9 cellular contexts compared by ENCODE assay signal in genomic region chr9:4689687-4690104, GRCh38. TPM values are rescaled to one million over a fixed set of nuclear protein-coding genes. Genes with fewer than 3 reads are reported as not detected.
DNase-seq lines count a peak whose midpoint lies in the region; ATAC-seq, FAIRE-seq and TF ChIP-seq lines count a peak whose summit lies in the region.
"Had no signal": no experiment of that assay in that cellular context is flagged by ENCODE, and none has a peak within 500 bp of the region (broad histone marks: within the 10 kb centered on the region; RNA-seq: fewer than 3 reads in every experiment).

No MANE protein-coding gene starts in this region.

- no peaks in the 10 kb centered on the region for H3K9me3 Mint-ChIP-seq in CD8-positive, alpha-beta memory T cell

- H3K27ac ChIP-seq in CD8-positive, alpha-beta memory T cell (ENCODE audit: low read depth, low read length) = no peak overlapping the region

- H3K27me3 Mint-ChIP-seq in CD8-positive, alpha-beta memory T cell = no peaks in the 10 kb centered on the region

- H3K4me3 Mint-ChIP-seq in CD8-positive, alpha-beta memory T cell = no peak overlapping the region

- no peaks in the 10 kb centered on the region for H3K27me3 ChIP-seq in GM06990 (replicated peaks; ENCODE audit: control insufficient read depth, insufficient read depth, low read length)
- H3K27me3 ChIP-seq in CD8-positive, alpha-beta memory T cell (ENCODE audit: insufficient read depth, low read length, poor library complexity, severe bottlenecking) = no peaks in the 10 kb centered on the region

- peaks cover 41 to 69% (median 67%) of the 10 kb centered on the region in 3 donors for H3K4me1 Mint-ChIP-seq in CD8-positive, alpha-beta memory T cell

- no peak for FAIRE-seq in frontal cortex (lab: Jason Lieb, UNC)

- DNase-seq in GM06990 (ENCODE audit: extremely low read depth, insufficient read length) (peak; percentile 25), erythroblast (lab: John Stamatoyannopoulos, UW) (peak; percentile 20 to 37), NCI-H748 treated with DMSO at 0.1 percent for 48 hours (lab: John Stamatoyannopoulos, UW) (no peak), frontal cortex (ENCODE audit: low spot score in 2 of 2) (no peak), NCI-H524 treated with DMSO at 0.1 percent for 48 hours (lab: John Stamatoyannopoulos, UW) (no peak)
- no peak for DNase-seq in CD8-positive, alpha-beta memory T cell

- CTCF ChIA-PET in CD8-positive, alpha-beta memory T cell (lab: Charles Lee) = no interaction called here

- POLR2A ChIA-PET in CD8-positive, alpha-beta memory T cell (lab: Charles Lee) = interaction anchor here (0.7 kb wide), 1 partner anchor 341 kb away, joined by 3 read pairs; no protein-coding TSS in a partner anchor

- peak overlapping the region in 4 of 8 donors; percentile 48 to 87 (median 70) for H3K27ac Mint-ChIP-seq in CD8-positive, alpha-beta memory T cell

- peaks cover 5% of the 10 kb centered on the region for H3K4me1 ChIP-seq in CD8-positive, alpha-beta memory T cell (ENCODE audit: insufficient read depth, low read length)

- no peak for TF ChIP-seq CTCF in GM06990 (IDR thresholded peaks at IDR 0.05; ENCODE audit: insufficient read depth, low read length, poor library complexity, severe bottlenecking)

- ATAC-seq in GM19452 (IDR thresholded peaks at IDR 0.05; ENCODE audit: unreplicated experiment) = peak; percentile 51
- ATAC-seq in HG03196 (IDR thresholded peaks at IDR 0.05; ENCODE audit: unreplicated experiment) = peak; percentile 49
- ATAC-seq: Panc1 had no signal

- H3K9me3 ChIP-seq in CD8-positive, alpha-beta memory T cell (ENCODE audit: low read length) = no peaks in the 10 kb centered on the region

- H3K36me3 Mint-ChIP-seq in CD8-positive, alpha-beta memory T cell = peaks cover 0 to 70% (median 13%) of the 10 kb centered on the region in 3 donors

- TF ChIP-seq POLR2A in erythroblast (IDR thresholded peaks at IDR 0.05; ENCODE audit: low read length) = no peak

- peaks cover 2% of the 10 kb centered on the region; the same call in 1 of the 2 replicates for H3K36me3 ChIP-seq in GM06990 (ENCODE audit: control insufficient read depth, insufficient read depth, low read length)
- peaks cover 10% of the 10 kb centered on the region for H3K36me3 ChIP-seq in CD8-positive, alpha-beta memory T cell (ENCODE audit: insufficient read depth, low read length)

- no peak overlapping the region; the same call in 1 of the 2 replicates for H3K4me3 ChIP-seq in GM06990 (replicated peaks; ENCODE audit: low read depth, low read length)
- no peak overlapping the region for H3K4me3 ChIP-seq in CD8-positive, alpha-beta memory T cell (ENCODE audit: low read length)

RNA-seq across cellular contexts. Expression of gene CDC37L1, which starts 10.3 kb away (rescaled TPM):
- 10 to 100 TPM; 12.5 to 15.0 TPM for total RNA-seq in CD8-positive, alpha-beta memory T cell
- polyA plus RNA-seq in CD8-positive, alpha-beta memory T cell = 17.8 TPM
- 39.9 TPM for total RNA-seq in frontal cortex

RNA-seq across cellular contexts. Expression of gene SPATA6L, which starts 23.4 kb away (rescaled TPM):
- total RNA-seq in CD8-positive, alpha-beta memory T cell = under 1 TPM; 0.51 to 0.96 TPM
- 0.14 TPM for polyA plus RNA-seq in CD8-positive, alpha-beta memory T cell
- 9.4 TPM for total RNA-seq in frontal cortex

RNA-seq across cellular contexts. Expression of gene PLPP6, which starts 27.6 kb away (rescaled TPM):
- total RNA-seq in CD8-positive, alpha-beta memory T cell = 1 to 10 TPM; 5.5 to 6.3 TPM
- 3.7 TPM for polyA plus RNA-seq in CD8-positive, alpha-beta memory T cell
- total RNA-seq in frontal cortex = 16.3 TPM

RNA-seq across cellular contexts. Expression of gene AK3, which starts 51.3 kb away (rescaled TPM):
- 10 to 100 TPM; 25.3 to 29.8 TPM for total RNA-seq in CD8-positive, alpha-beta memory T cell
- 42.0 TPM for polyA plus RNA-seq in CD8-positive, alpha-beta memory T cell
- 26.9 TPM for total RNA-seq in frontal cortex

Comparison
In these comparisons a context has a peak if more than half of its experiments do, and no peak if none do; other contexts are left out.
1. DNase-seq: peak in GM06990 (single experiment) and erythroblast (2 of 2); none in CD8-positive, alpha-beta memory T cell (0 of 5), NCI-H748 treated with DMSO at 0.1 percent for 48 hours (single experiment), frontal cortex (0 of 2) and NCI-H524 treated with DMSO at 0.1 percent for 48 hours (single experiment).